In genomic region chr14:30624132-30624423, GRCh38 we compare ENCODE assay signal across 1 cellular context.
TF ChIP-seq lines count a peak whose summit lies in the region.

No MANE protein-coding gene starts in this region.

TF ChIP-seq in HCT116, 20 proteins besides CTCF, POLR2A, EP300 and RAD21 (continued from another document):
- no peak for TF ChIP-seq REST (IDR thresholded peaks at IDR 0.05; ENCODE audit: low read depth)
- TF ChIP-seq MAX (IDR thresholded peaks at IDR 0.05): no peak
- TF ChIP-seq, protein P1, sequence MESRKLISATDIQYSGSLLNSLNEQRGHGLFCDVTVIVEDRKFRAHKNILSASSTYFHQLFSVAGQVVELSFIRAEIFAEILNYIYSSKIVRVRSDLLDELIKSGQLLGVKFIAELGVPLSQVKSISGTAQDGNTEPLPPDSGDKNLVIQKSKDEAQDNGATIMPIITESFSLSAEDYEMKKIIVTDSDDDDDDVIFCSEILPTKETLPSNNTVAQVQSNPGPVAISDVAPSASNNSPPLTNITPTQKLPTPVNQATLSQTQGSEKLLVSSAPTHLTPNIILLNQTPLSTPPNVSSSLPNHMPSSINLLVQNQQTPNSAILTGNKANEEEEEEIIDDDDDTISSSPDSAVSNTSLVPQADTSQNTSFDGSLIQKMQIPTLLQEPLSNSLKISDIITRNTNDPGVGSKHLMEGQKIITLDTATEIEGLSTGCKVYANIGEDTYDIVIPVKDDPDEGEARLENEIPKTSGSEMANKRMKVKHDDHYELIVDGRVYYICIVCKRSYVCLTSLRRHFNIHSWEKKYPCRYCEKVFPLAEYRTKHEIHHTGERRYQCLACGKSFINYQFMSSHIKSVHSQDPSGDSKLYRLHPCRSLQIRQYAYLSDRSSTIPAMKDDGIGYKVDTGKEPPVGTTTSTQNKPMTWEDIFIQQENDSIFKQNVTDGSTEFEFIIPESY (IDR thresholded peaks at IDR 0.05; ENCODE audit: extremely low read depth, insufficient replicate concordance, low read length): no peak
- TF ChIP-seq EGR1 (IDR thresholded peaks at IDR 0.05; ENCODE audit: low read depth): no peak
- no peak for TF ChIP-seq EZH2phosphoT487 (IDR thresholded peaks at IDR 0.05; ENCODE audit: borderline replicate concordance)
- no peak for TF ChIP-seq EZH2 (IDR thresholded peaks at IDR 0.05)
- TF ChIP-seq JUND (IDR thresholded peaks at IDR 0.05): no peak
- TF ChIP-seq ELF1 (IDR thresholded peaks at IDR 0.05; ENCODE audit: borderline replicate concordance, low read depth): no peak
- TF ChIP-seq SP1 (IDR thresholded peaks at IDR 0.05; ENCODE audit: low read depth): no peak
